ENCODE assay signal across 8 cellular contexts in genomic region chr1:36151133-36151844, GRCh38. TPM values are rescaled to one million over a fixed set of nuclear protein-coding genes. Genes with fewer than 3 reads are reported as not detected.
DNase-seq lines count a peak whose midpoint lies in the region; ATAC-seq and TF ChIP-seq lines count a peak whose summit lies in the region.

No MANE protein-coding gene starts in this region.

- peaks cover 0 to 10% (median 0%) of the 10 kb centered on the region in 5 donors for H3K36me3 Mint-ChIP-seq in naive thymus-derived CD4-positive, alpha-beta T cell

- H3K9ac ChIP-seq in KMS-11 = peak overlapping the region; percentile 85; the same call in 1 of the 2 replicates

- CTCF ChIA-PET in A673 (lab: Charles Lee) = interaction anchor here (1.2 kb wide), 1 partner anchor 36 kb away, joined by 4 read pairs; no protein-coding TSS in a partner anchor
- CTCF ChIA-PET in naive thymus-derived CD4-positive, alpha-beta T cell (lab: Charles Lee) = interaction anchor here (0.6 to 4.5 kb wide), 7 partner anchors 10 to 135 kb away, joined by 3 to 165 read pairs (median 27); partner anchors contain the start of gene THRAP3

- no peaks in the 10 kb centered on the region for H3K27me3 Mint-ChIP-seq in naive thymus-derived CD4-positive, alpha-beta T cell

- no peaks in the 10 kb centered on the region for H3K27me3 ChIP-seq in A673 (replicated peaks; ENCODE audit: insufficient read depth, low read depth, low read length, poor library complexity)
- no peaks in the 10 kb centered on the region for H3K27me3 ChIP-seq in KMS-11 (ENCODE audit: insufficient read depth, low read depth)
- H3K27me3 ChIP-seq in breast epithelium = no peaks in the 10 kb centered on the region
- no peaks in the 10 kb centered on the region for H3K27me3 ChIP-seq in naive thymus-derived CD4-positive, alpha-beta T cell (ENCODE audit: control insufficient read depth in 2 of 2, insufficient read depth in 2 of 2, low read length in 2 of 2)

- H3K9me3 Mint-ChIP-seq in naive thymus-derived CD4-positive, alpha-beta T cell = no peaks in the 10 kb centered on the region

- POLR2A ChIA-PET in A673 (lab: Charles Lee; ENCODE audit: low non-redundant PET) = interaction anchor here (0.6 kb wide), 1 partner anchor 10 kb away, joined by 4 read pairs; no protein-coding TSS in a partner anchor
- POLR2A ChIA-PET in naive thymus-derived CD4-positive, alpha-beta T cell (lab: Charles Lee) = interaction anchor here (2.4 to 10.6 kb wide), 5 partner anchors 14 to 134 kb away, joined by 12 to 272 read pairs (median 96); partner anchors contain the start of gene THRAP3

- peak overlapping the region; percentile 80 for H3K27ac ChIP-seq in A673 (ENCODE audit: low read depth, low read length, poor library complexity, severe bottlenecking)
- peak overlapping the region; percentile 97 for H3K27ac ChIP-seq in KMS-11
- peak overlapping the region; percentile 94 to 98 for H3K27ac ChIP-seq in breast epithelium
- H3K27ac ChIP-seq in naive thymus-derived CD4-positive, alpha-beta T cell (ENCODE audit: low read depth, low read length) = peak overlapping the region; percentile 91

- no peak for ATAC-seq in naive thymus-derived CD4-positive, alpha-beta T cell
- ATAC-seq in GM18505 (IDR thresholded peaks at IDR 0.05; ENCODE audit: unreplicated experiment) (no peak), HG02571 (IDR thresholded peaks at IDR 0.05; ENCODE audit: unreplicated experiment) (no peak), GM21360 (IDR thresholded peaks at IDR 0.05; ENCODE audit: unreplicated experiment) (no peak)

- H3K4me1 ChIP-seq in A673 (ENCODE audit: insufficient read depth, low read length, poor library complexity, severe bottlenecking) = peaks cover 40% of the 10 kb centered on the region
- peaks cover 46% of the 10 kb centered on the region for H3K4me1 ChIP-seq in KMS-11 (ENCODE audit: low read depth, poor library complexity, severe bottlenecking)
- peaks cover 11 to 33% of the 10 kb centered on the region in 2 donors for H3K4me1 ChIP-seq in breast epithelium
- H3K4me1 ChIP-seq in naive thymus-derived CD4-positive, alpha-beta T cell (ENCODE audit: control insufficient read depth in 2 of 2, insufficient read depth in 2 of 2, low read length in 2 of 2) = peaks cover 43 to 60% of the 10 kb centered on the region in 2 donors

- peak overlapping the region; percentile 72 to 100 (median 84) for H3K4me3 Mint-ChIP-seq in naive thymus-derived CD4-positive, alpha-beta T cell

- H3K79me2 ChIP-seq in KMS-11 (ENCODE audit: insufficient read depth, low read depth) = peaks cover 35% of the 10 kb centered on the region

- no peaks in the 10 kb centered on the region for H4K20me1 ChIP-seq in KMS-11 (ENCODE audit: insufficient read depth)

- no TSS peak for BruUV-seq in A673 (replicated peaks; lab: Mats Ljungman, UMichigan)

- H3K4me2 ChIP-seq in KMS-11 = peak overlapping the region; percentile 83

- peak overlapping the region; percentile 90 to 99 (median 98) for H3K27ac Mint-ChIP-seq in naive thymus-derived CD4-positive, alpha-beta T cell

- TF ChIP-seq CTCF in A673 (conservative IDR thresholded peaks at IDR 0.05; ENCODE audit: low read depth, low read length) = no peak
- no peak for TF ChIP-seq CTCF in KMS-11 (conservative IDR thresholded peaks at IDR 0.05; ENCODE audit: low read depth, low read length)
- no peak for TF ChIP-seq CTCF in breast epithelium (IDR thresholded peaks at IDR 0.05)

- no peak for DNase-seq in A673 (ENCODE audit: low spot score)
- DNase-seq in breast epithelium (ENCODE audit: low spot score in 2 of 2) = no peak
- DNase-seq in naive thymus-derived CD4-positive, alpha-beta T cell = no peak
- no peak for DNase-seq in activated CD4-positive, CD25-positive, alpha-beta regulatory T cell treated with anti-CD3 and anti-CD28 coated beads, Interleukin-2, amount 50 U/mL, for 72 hours

- no peak for TF ChIP-seq POLR2A in breast epithelium (IDR thresholded peaks at IDR 0.05)
- no peak for TF ChIP-seq POLR2A in GM18505 (IDR thresholded peaks at IDR 0.05; ENCODE audit: borderline replicate concordance, extremely low read depth, insufficient read depth, insufficient read length)

- intact Hi-C loops in A673 (cut with micrococcal nuclease; ENCODE audit: unreplicated experiment) = loop anchor here (2.0 kb wide), 1 partner anchor 270 kb away; no protein-coding TSS in a partner anchor
- intact Hi-C loops in breast epithelium (cut with DNase I; ENCODE audit: low total_unique reads) = no loop called here
- intact Hi-C loops in naive thymus-derived CD4-positive, alpha-beta T cell (cut with micrococcal nuclease) = loop anchor here in 1 of 2 donors (5.0 to 10.0 kb wide), 3 partner anchors 219 to 1404 kb away; partner anchors contain the start of genes AGO3, DNALI1, SNIP1 and ZC3H12A

- H3K4me3 ChIP-seq in A673 (ENCODE audit: low read depth, low read length, poor library complexity, severe bottlenecking) (peak overlapping the region; percentile 21), KMS-11 (IDR thresholded peaks at IDR 0.05; ENCODE audit: insufficient read depth, low read depth, low read length) (no peak overlapping the region), breast epithelium (no peak overlapping the region)
- H3K4me3 ChIP-seq in naive thymus-derived CD4-positive, alpha-beta T cell (ENCODE audit: low read length) = peak overlapping the region; percentile 76

- H3K9me3 ChIP-seq in A673 (ENCODE audit: low read depth, low read length, poor library complexity, severe bottlenecking) = no peaks in the 10 kb centered on the region
- H3K9me3 ChIP-seq in breast epithelium = no peaks in the 10 kb centered on the region
- H3K9me3 ChIP-seq in naive thymus-derived CD4-positive, alpha-beta T cell (ENCODE audit: control insufficient read depth in 2 of 3, low read length in 3 of 3) = no peaks in the 10 kb centered on the region

- H3K4me1 Mint-ChIP-seq in naive thymus-derived CD4-positive, alpha-beta T cell = peaks cover 52 to 86% (median 67%) of the 10 kb centered on the region in 7 donors

- H2AFZ ChIP-seq in KMS-11 (ENCODE audit: low read depth) = peak overlapping the region; percentile 32

- H3K36me3 ChIP-seq in A673 (ENCODE audit: insufficient read depth, low read length, poor library complexity, severe bottlenecking) = peaks cover 4% of the 10 kb centered on the region
- H3K36me3 ChIP-seq in KMS-11 (ENCODE audit: insufficient read depth) = no peaks in the 10 kb centered on the region
- no peaks in the 10 kb centered on the region for H3K36me3 ChIP-seq in breast epithelium
- H3K36me3 ChIP-seq in naive thymus-derived CD4-positive, alpha-beta T cell (ENCODE audit: control insufficient read depth in 2 of 3, insufficient read depth in 3 of 3, low read length in 3 of 3) = peaks cover 0 to 7% (median 0%) of the 10 kb centered on the region in 3 experiments

RNA-seq across cellular contexts. Expression of gene TRAPPC3, which starts 2.0 kb away (rescaled TPM):
- total RNA-seq in A673 (2021) (86.5 and 86.6 TPM in 2 replicates), breast epithelium (100 to 1,000 TPM; 107 to 118 (median 116) TPM)
- total RNA-seq in naive thymus-derived CD4-positive, alpha-beta T cell = 10 to 100 TPM; 32.1 to 60.5 (median 47.2) TPM
- 100 to 1,000 TPM in 1 of 2 donors, 10 to 100 TPM in 1; 98.6 to 110 TPM for polyA plus RNA-seq in naive thymus-derived CD4-positive, alpha-beta T cell

RNA-seq across cellular contexts. Expression of gene MAP7D1, which starts 4.7 kb away (rescaled TPM):
- total RNA-seq in A673 (2021) (192 and 206 TPM in 2 replicates), breast epithelium (10 to 100 TPM; 67.4 to 78.0 (median 68.6) TPM)
- total RNA-seq in naive thymus-derived CD4-positive, alpha-beta T cell = 100 to 1,000 TPM; 156 to 257 (median 235) TPM
- polyA plus RNA-seq in naive thymus-derived CD4-positive, alpha-beta T cell = 10 to 100 TPM; 15.2 to 55.0 TPM

RNA-seq across cellular contexts. Expression of gene COL8A2, which starts 26.3 kb away (rescaled TPM):
- total RNA-seq in A673 (2021) (0.22 and 0.24 TPM in 2 replicates), breast epithelium (10 to 100 TPM in 2 of 3 donors, 1 to 10 TPM in 1; 3.4 to 20.6 (median 11.1) TPM)
- total RNA-seq in naive thymus-derived CD4-positive, alpha-beta T cell = 1 to 10 TPM in 1 of 5 experiments, under 1 TPM in 3, not detected in 1; 0.05 to 2.5 (median 0.20) TPM
- polyA plus RNA-seq in naive thymus-derived CD4-positive, alpha-beta T cell = not detected

Comparison
In these comparisons a context has a peak if more than half of its experiments do, and no peak if none do; other contexts are left out.
1. H3K4me3 ChIP-seq: peak in A673 (single experiment) and naive thymus-derived CD4-positive, alpha-beta T cell (single experiment); none in KMS-11 (single experiment) and breast epithelium (0 of 3).
2. Peak in every context shown above with its lines, with median percentiles within 50 percentile points of each other: H3K27ac ChIP-seq.